In genomic region chr3:48709051-48709461, GRCh38 we compare ENCODE assay signal across 11 cellular contexts. TPM values are rescaled to one million over a fixed set of nuclear protein-coding genes. Genes with fewer than 3 reads are reported as not detected.
DNase-seq lines count a peak whose midpoint lies in the region; ATAC-seq, FAIRE-seq and TF ChIP-seq lines count a peak whose summit lies in the region.
"Had no signal": no experiment of that assay in that cellular context is flagged by ENCODE, and none has a peak within 500 bp of the region (broad histone marks: within the 10 kb centered on the region; RNA-seq: fewer than 3 reads in every experiment).

No MANE protein-coding gene starts in this region.

- H3K4me1 ChIP-seq in GM12878 (ENCODE audit: control insufficient read depth, insufficient read depth, low read length) (no peaks in the 10 kb centered on the region; the same call in 1 of the 2 replicates), hepatocyte (ENCODE audit: insufficient read depth) (peaks cover 24% of the 10 kb centered on the region)
- H3K4me1 ChIP-seq in naive thymus-derived CD4-positive, alpha-beta T cell (ENCODE audit: control insufficient read depth in 2 of 2, insufficient read depth in 2 of 2, low read length in 2 of 2), result peaks cover 21 to 31% of the 10 kb centered on the region in 2 donors

- H3K4me3 Mint-ChIP-seq in naive thymus-derived CD4-positive, alpha-beta T cell, result peak overlapping the region in 3 of 10 donors; percentile 6 to 50 (median 45)

- H3K9me3 ChIP-seq in GM12878 (replicated peaks; ENCODE audit: control insufficient read depth, insufficient read depth, low read length), result no peaks in the 10 kb centered on the region
- no peaks in the 10 kb centered on the region for H3K9me3 ChIP-seq in naive thymus-derived CD4-positive, alpha-beta T cell (ENCODE audit: control insufficient read depth in 2 of 3, low read length in 3 of 3)
- no peaks in the 10 kb centered on the region for H3K9me3 ChIP-seq in hepatocyte (ENCODE audit: low read depth)

- H2AFZ ChIP-seq in GM12878 (ENCODE audit: control insufficient read depth, low read depth, low read length) (no peak overlapping the region), hepatocyte (no peak overlapping the region)
- H2AFZ ChIP-seq: PC-9 had no signal

- 63% methylated on average over 7 of the region's 7 CpGs for whole genome bisulfite sequencing in GM12878 (ENCODE audit: insufficient coverage, insufficient replicate concordance, low lambda C conversion rate, missing lambda C conversion rate)
- WGBS in hepatocyte (ENCODE audit: low lambda C conversion rate, missing lambda C conversion rate), result 88% methylated on average over 7 of the region's 7 CpGs

- RAD21 ChIA-PET in GM12878 (lab: Charles Lee; ENCODE audit: unreplicated experiment), result no interaction called here

- no peaks in the 10 kb centered on the region for H3K27me3 ChIP-seq in GM12878 (replicated peaks in 1 of 2; ENCODE audit: control insufficient read depth in 2 of 2, insufficient read depth in 2 of 2, low read length in 1 of 2)
- H3K27me3 ChIP-seq in naive thymus-derived CD4-positive, alpha-beta T cell (ENCODE audit: control insufficient read depth in 2 of 2, insufficient read depth in 2 of 2, low read length in 2 of 2), result no peaks in the 10 kb centered on the region
- no peaks in the 10 kb centered on the region for H3K27me3 ChIP-seq in hepatocyte

- peak; percentile 38 for DNase-seq in A172 (ENCODE audit: low spot score)
- peak; percentile 53 for DNase-seq in HT1080 (ENCODE audit: low read depth)
- no peak for DNase-seq in GM12878 (ENCODE audit: low read depth, low spot score)
- no peak for DNase-seq in naive thymus-derived CD4-positive, alpha-beta T cell
- no peak for DNase-seq in effector CD4-positive, alpha-beta T cell
- DNase-seq in NCI-H526 (lab: John Stamatoyannopoulos, UW), result no peak
- DNase-seq in hepatocyte (ENCODE audit: low spot score), result no peak
- DNase-seq: COR-L47, PC-9 had no signal

- ATAC-seq in GM12878 (no peak; the same call in 2 of the 3 replicates), GM19023 (IDR thresholded peaks at IDR 0.05; ENCODE audit: unreplicated experiment) (no peak)
- ATAC-seq in naive thymus-derived CD4-positive, alpha-beta T cell, result no peak

- POLR2A ChIA-PET in GM12878 (lab: Charles Lee), result no interaction called here
- POLR2A ChIA-PET in naive thymus-derived CD4-positive, alpha-beta T cell (lab: Charles Lee), result interaction anchor here (0.7 kb wide), 1 partner anchor 180 kb away, joined by 3 read pairs; no protein-coding TSS in a partner anchor

- H3K36me3 ChIP-seq in GM12878 (ENCODE audit: control insufficient read depth in 2 of 2, insufficient read depth in 2 of 2, low read length in 1 of 2) (peaks cover 5 to 21% of the 10 kb centered on the region in 2 experiments; a peak in 3 of 4 replicates), hepatocyte (replicated peaks; ENCODE audit: insufficient read depth, low read depth) (no peaks in the 10 kb centered on the region)
- peaks cover 0 to 29% (median 2%) of the 10 kb centered on the region in 3 experiments for H3K36me3 ChIP-seq in naive thymus-derived CD4-positive, alpha-beta T cell (ENCODE audit: control insufficient read depth in 2 of 3, insufficient read depth in 3 of 3, low read length in 3 of 3)

- no peak overlapping the region for H3K9ac ChIP-seq in GM12878 (ENCODE audit: control insufficient read depth, insufficient read depth, low read length)
- H3K9ac ChIP-seq: KMS-11 had no signal

- peak overlapping the region in 7 of 9 donors; percentile 10 to 68 (median 51) for H3K27ac Mint-ChIP-seq in naive thymus-derived CD4-positive, alpha-beta T cell

- FAIRE-seq in GM12878 (lab: Jason Lieb, UNC), result no peak

- H3K4me2 ChIP-seq in GM12878 (ENCODE audit: control insufficient read depth, insufficient read depth) (no peak overlapping the region), hepatocyte (no peak overlapping the region)
- H3K4me2 ChIP-seq: KMS-11, PC-9 had no signal

- TF ChIP-seq EP300 in GM12878 (IDR thresholded peaks at IDR 0.05; ENCODE audit: borderline replicate concordance in 1 of 2, control insufficient read depth in 1 of 2, low read depth in 2 of 2, low read length in 2 of 2), result no peak

- peak overlapping the region; percentile 24 for H3K27ac ChIP-seq in GM12878 (ENCODE audit: control insufficient read depth, insufficient read depth)
- H3K27ac ChIP-seq in naive thymus-derived CD4-positive, alpha-beta T cell (ENCODE audit: low read depth, low read length), result no peak overlapping the region
- H3K27ac ChIP-seq in hepatocyte, result no peak overlapping the region
- H3K27ac ChIP-seq: KMS-11, PC-9 had no signal

- H3K4me3 ChIP-seq in GM12878 (no peak overlapping the region), hepatocyte (no peak overlapping the region)
- no peak overlapping the region for H3K4me3 ChIP-seq in naive thymus-derived CD4-positive, alpha-beta T cell (ENCODE audit: low read length)
- H3K4me3 ChIP-seq: PC-9 had no signal

- H4K20me1 ChIP-seq in GM12878 (ENCODE audit: control insufficient read depth, insufficient read depth), result peaks cover 11% of the 10 kb centered on the region
- H4K20me1 ChIP-seq in hepatocyte (ENCODE audit: insufficient read depth, poor library complexity, severe bottlenecking), result peaks cover 100% of the 10 kb centered on the region

- TF ChIP-seq CTCF in GM12878 (IDR thresholded peaks at IDR 0.05 in 2 of 3, conservative IDR thresholded peaks at IDR 0.05 in 1 of 3; ENCODE audit: control insufficient read depth in 2 of 3, extremely low read depth in 1 of 3, insufficient read depth in 1 of 3, low read depth in 3 of 3, low read length in 3 of 3) (no peak), hepatocyte (IDR thresholded peaks at IDR 0.05; ENCODE audit: poor library complexity) (no peak)

- intact Hi-C loops in GM12878 (cut with micrococcal nuclease; ENCODE audit: unreplicated experiment), result no loop called here
- intact Hi-C loops in naive thymus-derived CD4-positive, alpha-beta T cell (cut with micrococcal nuclease), result no loop called here

- H3K4me1 Mint-ChIP-seq in naive thymus-derived CD4-positive, alpha-beta T cell, result peaks cover 21 to 75% (median 54%) of the 10 kb centered on the region in 7 donors

- no peak for TF ChIP-seq POLR2A in GM12878 (IDR thresholded peaks at IDR 0.05; ENCODE audit: low read depth, low read length)

- TF ChIP-seq RAD21 in GM12878 (IDR thresholded peaks at IDR 0.05; ENCODE audit: insufficient read depth, low read depth, low read length), result no peak

- peaks cover 76% of the 10 kb centered on the region for H3K79me2 ChIP-seq in GM12878 (ENCODE audit: control insufficient read depth, insufficient read depth, low read length)
- peaks cover 100% of the 10 kb centered on the region for H3K79me2 ChIP-seq in hepatocyte

- peaks cover 0 to 32% (median 9%) of the 10 kb centered on the region in 5 donors for H3K36me3 Mint-ChIP-seq in naive thymus-derived CD4-positive, alpha-beta T cell

- in situ Hi-C loops in GM12878 (cut with MboI), result no loop called here

- no peaks in the 10 kb centered on the region for H3K27me3 Mint-ChIP-seq in naive thymus-derived CD4-positive, alpha-beta T cell

- CTCF ChIA-PET in GM12878 (lab: Yijun Ruan, JAX), result no interaction called here
- CTCF ChIA-PET in naive thymus-derived CD4-positive, alpha-beta T cell (lab: Charles Lee), result no interaction called here

- TSS peak; percentile 40 for BruUV-seq in GM12878 (replicated peaks; lab: Mats Ljungman, UMichigan)

- SMC1A ChIA-PET in GM12878 (lab: Charles Lee; ENCODE audit: uncharacterized antibody, unreplicated experiment), result interaction anchor here (0.7 kb wide), 1 partner anchor 446 kb away, joined by 3 read pairs; no protein-coding TSS in a partner anchor

- H3K9me3 Mint-ChIP-seq in naive thymus-derived CD4-positive, alpha-beta T cell, result no peaks in the 10 kb centered on the region

- H3K9me2 ChIP-seq in hepatocyte (replicated peaks; ENCODE audit: insufficient read depth), result no peaks in the 10 kb centered on the region

RNA-seq across cellular contexts. Expression of gene IP6K2, which starts 8.0 kb away (rescaled TPM):
- 64.1 and 73.4 TPM in 2 replicates for total RNA-seq in A172 (2014; rRNA removed; shearing (Covaris generic))
- total RNA-seq in HT1080 (2014; rRNA removed; shearing (Covaris generic)), result 45.8 and 65.7 TPM in 2 replicates
- polyA plus RNA-seq in HT1080 (2015; cell fraction: cytosol; rRNA removed), result 45.5 and 55.4 TPM in 2 replicates
- 170 and 209 TPM in 2 replicates for polyA plus RNA-seq in HT1080 (2015; cell fraction: nucleus; rRNA removed)
- 117 and 120 TPM in 2 replicates for total RNA-seq in GM12878 (2013; cell fraction: nucleolus; rRNA removed)
- total RNA-seq in GM12878 (2014; rRNA removed) (61.7 and 70.2 TPM in 2 replicates), GM12878 (2014; rRNA removed; fragmentation: Illumina TruSeq; extraction: Trizol) (67.0 and 68.7 TPM in 2 replicates), GM12878 (2021) (57.4 and 59.7 TPM in 2 replicates), hepatocyte (99.3 and 112 TPM in 2 replicates)
- 44.3 TPM for polyA plus RNA-seq in GM12878 (2011; ENCODE audit: low read depth)
- polyA plus RNA-seq in GM12878 (2011; rRNA removed) (77.9 and 95.9 TPM in 2 replicates), GM12878 (2014; fragmentation: Illumina TruSeq; extraction: Trizol) (69.3 and 70.7 TPM in 2 replicates), GM12878 (2014; fragmentation: Nextera tagmentation; extraction: Ambion mirVana) (10 to 100 TPM; 25.8 to 37.6 TPM), GM12878 (2014; rRNA removed) (77.5 and 82.0 TPM in 2 replicates), GM12878 (2016; fragmentation: Nextera tagmentation; extraction: Ambion mirVana) (10 to 100 TPM; 78.6 to 81.7 TPM), hepatocyte (155 and 169 TPM in 2 replicates)
- 112 and 129 TPM in 2 replicates for polyA plus RNA-seq in GM12878 (2011; cell fraction: cytosol; rRNA removed)
- polyA plus RNA-seq in GM12878 (2011; cell fraction: nucleus; rRNA removed), result 329 and 359 TPM in 2 replicates
- 55.5 and 58.2 TPM in 2 replicates for polyA plus RNA-seq in GM12878 (2012)
- 85.9 and 101 TPM in 2 replicates for polyA minus RNA-seq in GM12878 (2011; rRNA and poly(A)+ RNA removed)
- polyA minus RNA-seq in GM12878 (2011; cell fraction: cytosol; rRNA and poly(A)+ RNA removed), result 28.5 and 32.1 TPM in 2 replicates
- polyA minus RNA-seq in GM12878 (2011; cell fraction: nucleus; rRNA and poly(A)+ RNA removed), result 35.2 and 62.1 TPM in 2 replicates
- 10 to 100 TPM; 72.0 to 94.3 (median 85.9) TPM for total RNA-seq in naive thymus-derived CD4-positive, alpha-beta T cell
- polyA plus RNA-seq in naive thymus-derived CD4-positive, alpha-beta T cell, result 10 to 100 TPM; 43.0 to 50.0 TPM

RNA-seq across cellular contexts. Expression of gene NCKIPSD, which starts 23.3 kb away (rescaled TPM):
- 23.6 and 37.7 TPM in 2 replicates for total RNA-seq in A172 (2014; rRNA removed; shearing (Covaris generic))
- 34.2 and 39.2 TPM in 2 replicates for total RNA-seq in HT1080 (2014; rRNA removed; shearing (Covaris generic))
- polyA plus RNA-seq in HT1080 (2015; cell fraction: cytosol; rRNA removed), result 23.2 and 23.4 TPM in 2 replicates
- polyA plus RNA-seq in HT1080 (2015; cell fraction: nucleus; rRNA removed), result 30.8 and 47.2 TPM in 2 replicates
- total RNA-seq in GM12878 (2013; cell fraction: nucleolus; rRNA removed), result 65.5 and 82.3 TPM in 2 replicates
- total RNA-seq in GM12878 (2014; rRNA removed) (16.3 and 20.8 TPM in 2 replicates), GM12878 (2014; rRNA removed; fragmentation: Illumina TruSeq; extraction: Trizol) (7.5 and 7.7 TPM in 2 replicates), GM12878 (2021) (18.9 and 20.1 TPM in 2 replicates), hepatocyte (19.9 and 23.4 TPM in 2 replicates)
- 13.0 TPM for polyA plus RNA-seq in GM12878 (2011; ENCODE audit: low read depth)
- polyA plus RNA-seq in GM12878 (2011; rRNA removed) (16.2 and 31.6 TPM in 2 replicates), GM12878 (2014; fragmentation: Illumina TruSeq; extraction: Trizol) (5.3 and 11.7 TPM in 2 replicates), GM12878 (2014; fragmentation: Nextera tagmentation; extraction: Ambion mirVana) (1 to 10 TPM in 1 of 2 experiments, under 1 TPM in 1; 0.93 to 2.9 TPM), GM12878 (2014; rRNA removed) (16.8 and 17.7 TPM in 2 replicates), GM12878 (2016; fragmentation: Nextera tagmentation; extraction: Ambion mirVana) (10 to 100 TPM; 14.9 to 15.5 TPM), hepatocyte (21.0 and 22.9 TPM in 2 replicates)
- polyA plus RNA-seq in GM12878 (2011; cell fraction: cytosol; rRNA removed), result 52.6 and 60.3 TPM in 2 replicates
- polyA plus RNA-seq in GM12878 (2011; cell fraction: nucleus; rRNA removed), result 89.0 and 106 TPM in 2 replicates
- polyA plus RNA-seq in GM12878 (2012), result 25.0 and 32.9 TPM in 2 replicates
- polyA minus RNA-seq in GM12878 (2011; rRNA and poly(A)+ RNA removed), result 55.8 and 74.9 TPM in 2 replicates
- 18.8 and 26.7 TPM in 2 replicates for polyA minus RNA-seq in GM12878 (2011; cell fraction: cytosol; rRNA and poly(A)+ RNA removed)
- 39.7 and 45.0 TPM in 2 replicates for polyA minus RNA-seq in GM12878 (2011; cell fraction: nucleus; rRNA and poly(A)+ RNA removed)
- 10 to 100 TPM; 13.7 to 42.1 (median 20.3) TPM for total RNA-seq in naive thymus-derived CD4-positive, alpha-beta T cell
- polyA plus RNA-seq in naive thymus-derived CD4-positive, alpha-beta T cell, result 10 to 100 TPM in 1 of 2 donors, 1 to 10 TPM in 1; 8.6 to 21.9 TPM

RNA-seq across cellular contexts. Expression of gene CELSR3, which starts 46.4 kb away (rescaled TPM):
- total RNA-seq in A172 (2014; rRNA removed; shearing (Covaris generic)), result 4.9 and 5.8 TPM in 2 replicates
- 3.5 and 3.8 TPM in 2 replicates for total RNA-seq in HT1080 (2014; rRNA removed; shearing (Covaris generic))
- polyA plus RNA-seq in HT1080 (2015; cell fraction: cytosol; rRNA removed), result 2.6 and 2.9 TPM in 2 replicates
- 19.1 and 23.8 TPM in 2 replicates for polyA plus RNA-seq in HT1080 (2015; cell fraction: nucleus; rRNA removed)
- total RNA-seq in GM12878 (2013; cell fraction: nucleolus; rRNA removed), result 5.4 and 7.9 TPM in 2 replicates
- total RNA-seq in GM12878 (2014; rRNA removed) (0.82 and 0.96 TPM in 2 replicates), GM12878 (2014; rRNA removed; fragmentation: Illumina TruSeq; extraction: Trizol) (0.37 and 0.58 TPM in 2 replicates), GM12878 (2021) (1.6 TPM in 2 replicates), hepatocyte (1.6 and 1.8 TPM in 2 replicates)
- 0.31 TPM for polyA plus RNA-seq in GM12878 (2011; ENCODE audit: low read depth)
- polyA plus RNA-seq in GM12878 (2011; rRNA removed) (0.65 and 1.1 TPM in 2 replicates), GM12878 (2014; fragmentation: Illumina TruSeq; extraction: Trizol) (0.48 and 0.56 TPM in 2 replicates), GM12878 (2014; fragmentation: Nextera tagmentation; extraction: Ambion mirVana) (under 1 TPM; 0.08 to 0.18 TPM), GM12878 (2014; rRNA removed) (1.2 and 1.6 TPM in 2 replicates), GM12878 (2016; fragmentation: Nextera tagmentation; extraction: Ambion mirVana) (under 1 TPM; 0.34 to 0.35 TPM), hepatocyte (1.9 TPM in 2 replicates)
- polyA plus RNA-seq in GM12878 (2011; cell fraction: cytosol; rRNA removed), result 1.9 and 2.3 TPM in 2 replicates
- polyA plus RNA-seq in GM12878 (2011; cell fraction: nucleus; rRNA removed), result 12.5 and 14.4 TPM in 2 replicates
- 0.61 and 0.76 TPM in 2 replicates for polyA plus RNA-seq in GM12878 (2012)
- polyA minus RNA-seq in GM12878 (2011; rRNA and poly(A)+ RNA removed), result 3.7 and 4.9 TPM in 2 replicates
- 2.1 and 2.3 TPM in 2 replicates for polyA minus RNA-seq in GM12878 (2011; cell fraction: cytosol; rRNA and poly(A)+ RNA removed)
- 5.9 and 8.3 TPM in 2 replicates for polyA minus RNA-seq in GM12878 (2011; cell fraction: nucleus; rRNA and poly(A)+ RNA removed)
- total RNA-seq in naive thymus-derived CD4-positive, alpha-beta T cell, result 1 to 10 TPM; 2.9 to 8.7 (median 4.2) TPM
- under 1 TPM; 0.17 to 0.69 TPM for polyA plus RNA-seq in naive thymus-derived CD4-positive, alpha-beta T cell

Comparison
In these comparisons a context has a peak if more than half of its experiments do, and no peak if none do; other contexts are left out.
1. DNase-seq: peak in A172 (single experiment) and HT1080 (single experiment); none in GM12878 (single experiment), naive thymus-derived CD4-positive, alpha-beta T cell (0 of 9), effector CD4-positive, alpha-beta T cell (single experiment), NCI-H526 (0 of 2) and hepatocyte (single experiment).